Comparison of ENCODE assay signal across 2 cellular contexts in the genomic region with DNA sequence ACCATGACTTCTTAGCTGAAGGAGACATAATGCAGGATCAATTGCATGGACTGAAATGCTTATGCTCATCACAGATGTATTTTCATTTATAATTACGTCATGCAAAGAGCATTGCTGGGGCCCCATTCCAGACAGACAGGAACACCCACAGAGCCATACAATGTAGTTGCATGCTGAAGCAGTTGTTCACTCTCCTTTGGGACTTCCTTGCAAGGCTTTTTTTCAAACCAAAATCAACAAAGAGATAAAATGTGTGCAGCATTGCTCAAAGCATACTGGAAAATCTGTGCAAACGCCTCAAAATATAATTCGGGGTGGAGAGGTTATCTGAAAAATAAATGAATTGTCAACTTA.
TF ChIP-seq lines count a peak whose summit lies in the region.

No MANE protein-coding gene starts in this region.

TF ChIP-seq in SK-N-SH, 30 proteins besides CTCF, POLR2A, EP300 and RAD21 (continued from another document):
- TF ChIP-seq, protein P1, sequence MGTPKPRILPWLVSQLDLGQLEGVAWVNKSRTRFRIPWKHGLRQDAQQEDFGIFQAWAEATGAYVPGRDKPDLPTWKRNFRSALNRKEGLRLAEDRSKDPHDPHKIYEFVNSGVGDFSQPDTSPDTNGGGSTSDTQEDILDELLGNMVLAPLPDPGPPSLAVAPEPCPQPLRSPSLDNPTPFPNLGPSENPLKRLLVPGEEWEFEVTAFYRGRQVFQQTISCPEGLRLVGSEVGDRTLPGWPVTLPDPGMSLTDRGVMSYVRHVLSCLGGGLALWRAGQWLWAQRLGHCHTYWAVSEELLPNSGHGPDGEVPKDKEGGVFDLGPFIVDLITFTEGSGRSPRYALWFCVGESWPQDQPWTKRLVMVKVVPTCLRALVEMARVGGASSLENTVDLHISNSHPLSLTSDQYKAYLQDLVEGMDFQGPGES (IDR thresholded peaks at IDR 0.05; ENCODE audit: low read depth, low read length): no peak
- no peak for TF ChIP-seq JUND (IDR thresholded peaks at IDR 0.05)
- TF ChIP-seq TAF1 (IDR thresholded peaks at IDR 0.05; ENCODE audit: borderline replicate concordance, low read depth, low read length): no peak
- TF ChIP-seq CHD2 (IDR thresholded peaks at IDR 0.05; ENCODE audit: low read length, partially characterized antibody): no peak
- no peak for TF ChIP-seq EZH2phosphoT487 (IDR thresholded peaks at IDR 0.05; ENCODE audit: borderline replicate concordance, low read depth)
- TF ChIP-seq NFIC (IDR thresholded peaks at IDR 0.05; ENCODE audit: borderline replicate concordance): no peak
- TF ChIP-seq TEAD4 (IDR thresholded peaks at IDR 0.05; ENCODE audit: borderline replicate concordance, insufficient read depth): no peak
- TF ChIP-seq, protein P2, sequence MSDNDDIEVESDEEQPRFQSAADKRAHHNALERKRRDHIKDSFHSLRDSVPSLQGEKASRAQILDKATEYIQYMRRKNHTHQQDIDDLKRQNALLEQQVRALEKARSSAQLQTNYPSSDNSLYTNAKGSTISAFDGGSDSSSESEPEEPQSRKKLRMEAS (IDR thresholded peaks at IDR 0.05; ENCODE audit: low read depth): no peak
- TF ChIP-seq ELF1 (IDR thresholded peaks at IDR 0.05): no peak
- no peak for TF ChIP-seq RFX5 (IDR thresholded peaks at IDR 0.05; ENCODE audit: low read length)
- no peak for TF ChIP-seq RXRA (IDR thresholded peaks at IDR 0.05; ENCODE audit: borderline replicate concordance, low read depth)
- TF ChIP-seq, protein P3, sequence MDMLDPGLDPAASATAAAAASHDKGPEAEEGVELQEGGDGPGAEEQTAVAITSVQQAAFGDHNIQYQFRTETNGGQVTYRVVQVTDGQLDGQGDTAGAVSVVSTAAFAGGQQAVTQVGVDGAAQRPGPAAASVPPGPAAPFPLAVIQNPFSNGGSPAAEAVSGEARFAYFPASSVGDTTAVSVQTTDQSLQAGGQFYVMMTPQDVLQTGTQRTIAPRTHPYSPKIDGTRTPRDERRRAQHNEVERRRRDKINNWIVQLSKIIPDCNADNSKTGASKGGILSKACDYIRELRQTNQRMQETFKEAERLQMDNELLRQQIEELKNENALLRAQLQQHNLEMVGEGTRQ (IDR thresholded peaks at IDR 0.05; ENCODE audit: borderline replicate concordance, low read depth, low read length): no peak
- no peak for TF ChIP-seq FOSL2 (IDR thresholded peaks at IDR 0.05; ENCODE audit: borderline replicate concordance, low read depth)
- TF ChIP-seq SMC3 (IDR thresholded peaks at IDR 0.05; ENCODE audit: low read depth, low read length): no peak

TF ChIP-seq in WTC11, 78 proteins besides CTCF, POLR2A, EP300 and RAD21 (continued from another document):
- TF ChIP-seq, protein P4, sequence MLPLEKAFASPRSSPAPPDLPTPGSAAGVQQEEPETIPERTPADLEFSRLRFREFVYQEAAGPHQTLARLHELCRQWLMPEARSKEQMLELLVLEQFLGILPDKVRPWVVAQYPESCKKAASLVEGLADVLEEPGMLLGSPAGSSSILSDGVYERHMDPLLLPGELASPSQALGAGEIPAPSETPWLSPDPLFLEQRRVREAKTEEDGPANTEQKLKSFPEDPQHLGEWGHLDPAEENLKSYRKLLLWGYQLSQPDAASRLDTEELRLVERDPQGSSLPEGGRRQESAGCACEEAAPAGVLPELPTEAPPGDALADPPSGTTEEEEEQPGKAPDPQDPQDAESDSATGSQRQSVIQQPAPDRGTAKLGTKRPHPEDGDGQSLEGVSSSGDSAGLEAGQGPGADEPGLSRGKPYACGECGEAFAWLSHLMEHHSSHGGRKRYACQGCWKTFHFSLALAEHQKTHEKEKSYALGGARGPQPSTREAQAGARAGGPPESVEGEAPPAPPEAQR (CRISPR knock-in tag; IDR thresholded peaks at IDR 0.05): no peak
- TF ChIP-seq, protein P5, sequence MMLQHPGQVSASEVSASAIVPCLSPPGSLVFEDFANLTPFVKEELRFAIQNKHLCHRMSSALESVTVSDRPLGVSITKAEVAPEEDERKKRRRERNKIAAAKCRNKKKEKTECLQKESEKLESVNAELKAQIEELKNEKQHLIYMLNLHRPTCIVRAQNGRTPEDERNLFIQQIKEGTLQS (CRISPR knock-in tag; conservative IDR thresholded peaks at IDR 0.05): no peak
- no peak for TF ChIP-seq GTF2I (CRISPR knock-in tag; conservative IDR thresholded peaks at IDR 0.05)
- no peak for TF ChIP-seq TCF7 (CRISPR knock-in tag; IDR thresholded peaks at IDR 0.05; ENCODE audit: low read depth)
- TF ChIP-seq, protein P6, sequence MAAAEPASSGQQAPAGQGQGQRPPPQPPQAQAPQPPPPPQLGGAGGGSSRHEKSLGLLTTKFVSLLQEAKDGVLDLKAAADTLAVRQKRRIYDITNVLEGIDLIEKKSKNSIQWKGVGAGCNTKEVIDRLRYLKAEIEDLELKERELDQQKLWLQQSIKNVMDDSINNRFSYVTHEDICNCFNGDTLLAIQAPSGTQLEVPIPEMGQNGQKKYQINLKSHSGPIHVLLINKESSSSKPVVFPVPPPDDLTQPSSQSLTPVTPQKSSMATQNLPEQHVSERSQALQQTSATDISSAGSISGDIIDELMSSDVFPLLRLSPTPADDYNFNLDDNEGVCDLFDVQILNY (CRISPR knock-in tag; IDR thresholded peaks at IDR 0.05): no peak
- TF ChIP-seq, protein P7, sequence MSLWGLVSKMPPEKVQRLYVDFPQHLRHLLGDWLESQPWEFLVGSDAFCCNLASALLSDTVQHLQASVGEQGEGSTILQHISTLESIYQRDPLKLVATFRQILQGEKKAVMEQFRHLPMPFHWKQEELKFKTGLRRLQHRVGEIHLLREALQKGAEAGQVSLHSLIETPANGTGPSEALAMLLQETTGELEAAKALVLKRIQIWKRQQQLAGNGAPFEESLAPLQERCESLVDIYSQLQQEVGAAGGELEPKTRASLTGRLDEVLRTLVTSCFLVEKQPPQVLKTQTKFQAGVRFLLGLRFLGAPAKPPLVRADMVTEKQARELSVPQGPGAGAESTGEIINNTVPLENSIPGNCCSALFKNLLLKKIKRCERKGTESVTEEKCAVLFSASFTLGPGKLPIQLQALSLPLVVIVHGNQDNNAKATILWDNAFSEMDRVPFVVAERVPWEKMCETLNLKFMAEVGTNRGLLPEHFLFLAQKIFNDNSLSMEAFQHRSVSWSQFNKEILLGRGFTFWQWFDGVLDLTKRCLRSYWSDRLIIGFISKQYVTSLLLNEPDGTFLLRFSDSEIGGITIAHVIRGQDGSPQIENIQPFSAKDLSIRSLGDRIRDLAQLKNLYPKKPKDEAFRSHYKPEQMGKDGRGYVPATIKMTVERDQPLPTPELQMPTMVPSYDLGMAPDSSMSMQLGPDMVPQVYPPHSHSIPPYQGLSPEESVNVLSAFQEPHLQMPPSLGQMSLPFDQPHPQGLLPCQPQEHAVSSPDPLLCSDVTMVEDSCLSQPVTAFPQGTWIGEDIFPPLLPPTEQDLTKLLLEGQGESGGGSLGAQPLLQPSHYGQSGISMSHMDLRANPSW (CRISPR knock-in tag; conservative IDR thresholded peaks at IDR 0.05; ENCODE audit: low read depth): no peak
- no peak for TF ChIP-seq SMAD3 (CRISPR knock-in tag; IDR thresholded peaks at IDR 0.05; ENCODE audit: borderline replicate concordance)
- no peak for TF ChIP-seq EMX1 (CRISPR knock-in tag; IDR thresholded peaks at IDR 0.05)
- TF ChIP-seq KAT7 (CRISPR knock-in tag; IDR thresholded peaks at IDR 0.05; ENCODE audit: borderline replicate concordance): no peak
- TF ChIP-seq NR2C2 (CRISPR knock-in tag; IDR thresholded peaks at IDR 0.05): no peak
- TF ChIP-seq, protein P8, sequence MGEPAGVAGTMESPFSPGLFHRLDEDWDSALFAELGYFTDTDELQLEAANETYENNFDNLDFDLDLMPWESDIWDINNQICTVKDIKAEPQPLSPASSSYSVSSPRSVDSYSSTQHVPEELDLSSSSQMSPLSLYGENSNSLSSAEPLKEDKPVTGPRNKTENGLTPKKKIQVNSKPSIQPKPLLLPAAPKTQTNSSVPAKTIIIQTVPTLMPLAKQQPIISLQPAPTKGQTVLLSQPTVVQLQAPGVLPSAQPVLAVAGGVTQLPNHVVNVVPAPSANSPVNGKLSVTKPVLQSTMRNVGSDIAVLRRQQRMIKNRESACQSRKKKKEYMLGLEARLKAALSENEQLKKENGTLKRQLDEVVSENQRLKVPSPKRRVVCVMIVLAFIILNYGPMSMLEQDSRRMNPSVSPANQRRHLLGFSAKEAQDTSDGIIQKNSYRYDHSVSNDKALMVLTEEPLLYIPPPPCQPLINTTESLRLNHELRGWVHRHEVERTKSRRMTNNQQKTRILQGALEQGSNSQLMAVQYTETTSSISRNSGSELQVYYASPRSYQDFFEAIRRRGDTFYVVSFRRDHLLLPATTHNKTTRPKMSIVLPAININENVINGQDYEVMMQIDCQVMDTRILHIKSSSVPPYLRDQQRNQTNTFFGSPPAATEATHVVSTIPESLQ (CRISPR knock-in tag; IDR thresholded peaks at IDR 0.05): no peak
- no peak for TF ChIP-seq ZNF138 (CRISPR knock-in tag; conservative IDR thresholded peaks at IDR 0.05)
- TF ChIP-seq IRF2 (CRISPR knock-in tag; IDR thresholded peaks at IDR 0.05; ENCODE audit: borderline replicate concordance, low read depth): no peak
- TF ChIP-seq ELF4 (CRISPR knock-in tag; IDR thresholded peaks at IDR 0.05; ENCODE audit: low read depth): no peak
TF ChIP-seq in WTC11: peak in this region for 0.
